Comparison of ENCODE assay signal across 1 cellular context in genomic region chr2:170227467-170228075, GRCh38.
TF ChIP-seq lines count a peak whose summit lies in the region.

No MANE protein-coding gene starts in this region.

TF ChIP-seq in GM12878, 131 proteins besides CTCF, POLR2A, EP300 and RAD21 (continued from another document):
- no peak for TF ChIP-seq E4F1 (IDR thresholded peaks at IDR 0.05; ENCODE audit: borderline replicate concordance, partially characterized antibody)
- no peak for TF ChIP-seq SMAD1 (IDR thresholded peaks at IDR 0.05; ENCODE audit: low read depth, partially characterized antibody)
- peak; percentile 87 for TF ChIP-seq CUX1 (IDR thresholded peaks at IDR 0.05; ENCODE audit: insufficient replicate concordance, low read depth, low read length)
- peak; percentile 48; the same call in 1 of the 2 replicates for TF ChIP-seq SPI1 (IDR thresholded peaks at IDR 0.05; ENCODE audit: borderline replicate concordance, insufficient read depth, low read depth, low read length)
- TF ChIP-seq POU2F2 (IDR thresholded peaks at IDR 0.05; ENCODE audit: borderline replicate concordance, low read depth, low read length) = peak; percentile 93
- no peak for TF ChIP-seq ATF2 (IDR thresholded peaks at IDR 0.05; ENCODE audit: low read length)
- TF ChIP-seq RELB (IDR thresholded peaks at IDR 0.05; ENCODE audit: low read depth) = peak; percentile 73
TF ChIP-seq in GM12878: peak in this region for 19.
